ENCODE assay signal across 1 cellular context in genomic region chr12:52086944-52087835, GRCh38.
TF ChIP-seq lines count a peak whose summit lies in the region.

No MANE protein-coding gene starts in this region.

TF ChIP-seq in IMR-90, 13 proteins besides CTCF, POLR2A, EP300 and RAD21:
- TF ChIP-seq NFE2L2 (IDR thresholded peaks at IDR 0.05; ENCODE audit: low read depth, low read length) (no peak), BHLHE40 (IDR thresholded peaks at IDR 0.05; ENCODE audit: low read depth, low read length) (no peak), MAZ (IDR thresholded peaks at IDR 0.05; ENCODE audit: borderline replicate concordance, low read depth, low read length) (no peak), RCOR1 (IDR thresholded peaks at IDR 0.05; ENCODE audit: insufficient replicate concordance, low read length) (no peak), FOS (IDR thresholded peaks at IDR 0.05; ENCODE audit: low read depth, low read length) (no peak), MXI1 (IDR thresholded peaks at IDR 0.05; ENCODE audit: borderline replicate concordance, low read depth, low read length) (no peak), CEBPB (IDR thresholded peaks at IDR 0.05; ENCODE audit: low read depth, low read length) (no peak), MAFK (IDR thresholded peaks at IDR 0.05; ENCODE audit: low read depth, low read length) (no peak), RFX5 (IDR thresholded peaks at IDR 0.05; ENCODE audit: low read depth, low read length) (no peak), SMC3 (IDR thresholded peaks at IDR 0.05; ENCODE audit: low read depth, low read length) (no peak), CHD1 (IDR thresholded peaks at IDR 0.05; ENCODE audit: low read depth, low read length) (no peak)
- TF ChIP-seq, protein P1, sequence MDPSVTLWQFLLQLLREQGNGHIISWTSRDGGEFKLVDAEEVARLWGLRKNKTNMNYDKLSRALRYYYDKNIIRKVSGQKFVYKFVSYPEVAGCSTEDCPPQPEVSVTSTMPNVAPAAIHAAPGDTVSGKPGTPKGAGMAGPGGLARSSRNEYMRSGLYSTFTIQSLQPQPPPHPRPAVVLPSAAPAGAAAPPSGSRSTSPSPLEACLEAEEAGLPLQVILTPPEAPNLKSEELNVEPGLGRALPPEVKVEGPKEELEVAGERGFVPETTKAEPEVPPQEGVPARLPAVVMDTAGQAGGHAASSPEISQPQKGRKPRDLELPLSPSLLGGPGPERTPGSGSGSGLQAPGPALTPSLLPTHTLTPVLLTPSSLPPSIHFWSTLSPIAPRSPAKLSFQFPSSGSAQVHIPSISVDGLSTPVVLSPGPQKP (IDR thresholded peaks at IDR 0.05; ENCODE audit: borderline replicate concordance, low read depth, low read length): no peak
- TF ChIP-seq, protein P2, sequence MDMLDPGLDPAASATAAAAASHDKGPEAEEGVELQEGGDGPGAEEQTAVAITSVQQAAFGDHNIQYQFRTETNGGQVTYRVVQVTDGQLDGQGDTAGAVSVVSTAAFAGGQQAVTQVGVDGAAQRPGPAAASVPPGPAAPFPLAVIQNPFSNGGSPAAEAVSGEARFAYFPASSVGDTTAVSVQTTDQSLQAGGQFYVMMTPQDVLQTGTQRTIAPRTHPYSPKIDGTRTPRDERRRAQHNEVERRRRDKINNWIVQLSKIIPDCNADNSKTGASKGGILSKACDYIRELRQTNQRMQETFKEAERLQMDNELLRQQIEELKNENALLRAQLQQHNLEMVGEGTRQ (IDR thresholded peaks at IDR 0.05; ENCODE audit: low read depth, low read length): no peak
